Comparison of ENCODE assay signal across 12 cellular contexts in genomic region chr15:67305506-67305905, GRCh38.
DNase-seq lines count a peak whose midpoint lies in the region.
"Had no signal": no experiment of that assay in that cellular context is flagged by ENCODE, and none has a peak within 500 bp of the region (broad histone marks: within the 10 kb centered on the region; RNA-seq: fewer than 3 reads in every experiment).

No MANE protein-coding gene starts in this region.

- H3K27me3 ChIP-seq in HAP-1 (ENCODE audit: low read depth) (no peaks in the 10 kb centered on the region), adipocyte (replicated peaks; ENCODE audit: control insufficient read depth, insufficient read depth, low read length) (no peaks in the 10 kb centered on the region)
- H3K27me3 ChIP-seq: BLaER1 had no signal

- DNase-seq in HAP-1 (ENCODE audit: low spot score in 2 of 2), result peak; percentile 53 to 65
- DNase-seq in NCI-H69 (lab: John Stamatoyannopoulos, UW), result peak; percentile 46
- peak; percentile 15 for DNase-seq in adipocyte (ENCODE audit: low read depth)
- DNase-seq in NOMO-1 treated with DMSO at 0.1 percent for 48 hours (lab: John Stamatoyannopoulos, UW; ENCODE audit: unreplicated experiment), result no peak
- DNase-seq in activated CD4-positive, alpha-beta T cell treated with anti-CD3 and anti-CD28 coated beads, Interleukin-2, amount 50 U/mL, for 4 hours, result no peak
- DNase-seq in NCI-H2171 treated with DMSO at 0.1 percent for 48 hours (lab: John Stamatoyannopoulos, UW), result no peak
- DNase-seq: AML-193; Caco-2; CD8-positive, alpha-beta memory T cell; DND-41; GF-D8 had no signal

- H3K4me3 ChIP-seq in HAP-1, result no peak overlapping the region
- no peak overlapping the region for H3K4me3 ChIP-seq in adipocyte (ENCODE audit: low read length)
- H3K4me3 ChIP-seq: BLaER1 had no signal

- no peak overlapping the region for H3K9ac ChIP-seq in adipocyte (ENCODE audit: low read length)
- H3K9ac ChIP-seq: BLaER1 had no signal

- H3K36me3 ChIP-seq in HAP-1 (replicated peaks) (no peaks in the 10 kb centered on the region), adipocyte (ENCODE audit: control insufficient read depth, insufficient read depth, low read length, severe bottlenecking) (no peaks in the 10 kb centered on the region)
- H3K36me3 ChIP-seq: BLaER1 had no signal

- H3K4me1 ChIP-seq in HAP-1, result no peaks in the 10 kb centered on the region; the same call in 1 of the 2 replicates
- H3K4me1 ChIP-seq in adipocyte (ENCODE audit: control insufficient read depth, insufficient read depth, low read length), result peaks cover 8% of the 10 kb centered on the region
- H3K4me1 ChIP-seq: Caco-2 had no signal

- H3K9me3 ChIP-seq in HAP-1, result no peaks in the 10 kb centered on the region
- no peaks in the 10 kb centered on the region for H3K9me3 ChIP-seq in adipocyte (ENCODE audit: control insufficient read depth, low read length)
- H3K9me3 ChIP-seq: BLaER1, Caco-2 had no signal

- in situ Hi-C loops in HAP-1 (cut with MboI; ENCODE audit: low sequenced_read_pairs), result no loop called here

Comparison
In these comparisons a context has a peak if more than half of its experiments do, and no peak if none do; other contexts are left out.
1. DNase-seq: peak in HAP-1 (2 of 2), NCI-H69 (single experiment) and adipocyte (single experiment); none in NOMO-1 treated with DMSO at 0.1 percent for 48 hours (single experiment), activated CD4-positive, alpha-beta T cell treated with anti-CD3 and anti-CD28 coated beads, Interleukin-2, amount 50 U/mL, for 4 hours (0 of 2) and NCI-H2171 treated with DMSO at 0.1 percent for 48 hours (single experiment).